ENCODE assay signal across 24 cellular contexts in the genomic region with DNA sequence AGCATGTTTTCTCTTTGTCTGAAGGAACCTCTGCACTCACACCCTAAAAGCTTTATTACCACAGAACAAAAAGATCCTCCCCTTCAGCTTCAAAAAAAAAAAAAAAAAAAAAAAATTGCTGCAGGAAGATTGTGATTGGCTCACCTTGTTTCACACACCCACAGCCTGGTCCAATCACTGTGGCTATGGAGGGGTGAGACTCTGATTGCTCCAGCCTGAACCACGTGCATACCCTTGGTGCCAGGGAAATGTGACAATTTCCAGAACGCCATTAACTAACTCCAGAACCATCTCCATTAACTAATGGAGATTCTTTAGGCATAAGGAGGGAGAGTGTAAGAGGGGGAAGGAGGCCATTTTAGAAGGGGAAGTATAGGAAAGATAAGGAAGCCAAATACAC.
DNase-seq lines count a peak whose midpoint lies in the region; ATAC-seq and TF ChIP-seq lines count a peak whose summit lies in the region.
"Had no signal": no experiment of that assay in that cellular context is flagged by ENCODE, and none has a peak within 500 bp of the region (broad histone marks: within the 10 kb centered on the region; RNA-seq: fewer than 3 reads in every experiment).

No MANE protein-coding gene starts in this region.

- H3K4me2 ChIP-seq in neuronal stem cell (ENCODE audit: insufficient read depth, low read length, poor library complexity, severe bottlenecking), result no peak overlapping the region
- H3K4me2 ChIP-seq: GM23338 had no signal

- H3K4me1 ChIP-seq in neuronal stem cell (ENCODE audit: control insufficient read depth in 2 of 2, insufficient read depth in 1 of 2, low read depth in 1 of 2, low read length in 2 of 2), result no peaks in the 10 kb centered on the region
- H3K4me1 ChIP-seq: Caco-2, Peyer's patch had no signal

- H4K8ac ChIP-seq in neuronal stem cell (ENCODE audit: low read depth, low read length), result no peak overlapping the region

- no peak overlapping the region for H2BK12ac ChIP-seq in neuronal stem cell (ENCODE audit: low read length)

- H3K27ac Mint-ChIP-seq in WTC11, result no peak overlapping the region
- H3K27ac Mint-ChIP-seq: CD8-positive, alpha-beta T cell; GM23338; T-helper 17 cell had no signal

- POLR2A ChIA-PET in WTC11 (lab: Charles Lee), result no interaction called here

- intact Hi-C loops in left cardiac atrium (cut with DNase I), result no loop called here

- H2AK5ac ChIP-seq in neuronal stem cell (ENCODE audit: low read depth, low read length), result no peak overlapping the region

- no peaks in the 10 kb centered on the region for H3K9me3 ChIP-seq in neuronal stem cell (replicated peaks in 1 of 2; ENCODE audit: control insufficient read depth in 2 of 2, insufficient read depth in 1 of 2, low read depth in 1 of 2, low read length in 2 of 2)
- H3K9me3 ChIP-seq: Peyer's patch had no signal

- DNase-seq in HT1080 (ENCODE audit: low read depth) (peak; percentile 9), WTC11 (ENCODE audit: low spot score) (no peak), neuronal stem cell (ENCODE audit: low spot score) (no peak), left cardiac atrium (no peak)
- no peak for DNase-seq in stimulated activated naive CD4-positive, alpha-beta T cell (lab: John Stamatoyannopoulos, UW)
- DNase-seq: CD8-positive, alpha-beta T cell; DMS153; DND-41; HCEC 1CT; MV-4-11; NCI-H1105 treated with DMSO at 0.1 percent for 48 hours; NCI-H2081; NCI-H2227 treated with DMSO at 0.1 percent for 48 hours; NCI-H526 treated with DMSO at 0.1 percent for 48 hours; Peyer's patch; SHP77 treated with DMSO at 0.1 percent for 48 hours; T-helper 17 cell had no signal

- peaks cover 57% of the 10 kb centered on the region for H3K9me3 Mint-ChIP-seq in WTC11
- H3K9me3 Mint-ChIP-seq: CD8-positive, alpha-beta T cell had no signal

- peaks cover 3% of the 10 kb centered on the region for H3K27me3 Mint-ChIP-seq in WTC11 (ENCODE audit: low read depth)
- H3K27me3 Mint-ChIP-seq: T-helper 17 cell had no signal

- no peak overlapping the region for H3K14ac ChIP-seq in neuronal stem cell (ENCODE audit: low read length)

- H3K4ac ChIP-seq in neuronal stem cell (ENCODE audit: low read length), result no peak overlapping the region

- no peak overlapping the region for H2BK5ac ChIP-seq in neuronal stem cell (ENCODE audit: low read length)

- no peak overlapping the region for H3K18ac ChIP-seq in neuronal stem cell (ENCODE audit: low read length)

- H3K36me3 ChIP-seq in neuronal stem cell (replicated peaks in 1 of 2; ENCODE audit: control insufficient read depth in 2 of 2, insufficient read depth in 2 of 2, low read length in 2 of 2), result no peaks in the 10 kb centered on the region
- H3K36me3 ChIP-seq: Peyer's patch had no signal

- no peak overlapping the region for H3K4me3 ChIP-seq in neuronal stem cell (ENCODE audit: low read length in 2 of 2)
- H3K4me3 ChIP-seq: GM23338, Peyer's patch, SK-N-MC had no signal

- H3K23ac ChIP-seq in neuronal stem cell (ENCODE audit: low read depth, low read length, poor library complexity), result no peak overlapping the region

- H3K27ac ChIP-seq in neuronal stem cell (replicated peaks; ENCODE audit: low read length), result no peak overlapping the region
- H3K27ac ChIP-seq: C4-2B, HL-60, Peyer's patch, SK-N-MC had no signal

- peak overlapping the region; percentile 45 for H2AFZ ChIP-seq in neuronal stem cell (ENCODE audit: low read length)
- H2AFZ ChIP-seq: GM23338 had no signal

- no peak overlapping the region for H2BK15ac ChIP-seq in neuronal stem cell (ENCODE audit: low read length)

- H3K4me1 Mint-ChIP-seq in WTC11, result peaks cover 19% of the 10 kb centered on the region
- H3K4me1 Mint-ChIP-seq: GM23338, T-helper 17 cell had no signal

- H3K9ac ChIP-seq in neuronal stem cell (ENCODE audit: low read depth, low read length, poor library complexity), result no peak overlapping the region

- peak; percentile 55 for ATAC-seq in GM18868 (IDR thresholded peaks at IDR 0.05; ENCODE audit: unreplicated experiment)
- ATAC-seq in WTC11, result peak; percentile 65; the same call in 1 of the 2 replicates
- no peak for ATAC-seq in left cardiac atrium
- no peak for ATAC-seq in GM18870 (IDR thresholded peaks at IDR 0.05; ENCODE audit: unreplicated experiment)
- ATAC-seq: CD8-positive, alpha-beta T cell; GM23338; T-helper 17 cell had no signal

- no CpG with 5 or more reads among the region's 2 CpGs for WGBS in neuronal stem cell (ENCODE audit: extremely low coverage in 2 of 2, insufficient read length in 2 of 2, insufficient replicate concordance in 1 of 2), 2 donors

- no peak overlapping the region for H4K91ac ChIP-seq in neuronal stem cell (ENCODE audit: low read depth, low read length, poor library complexity)

- no peak overlapping the region for H2BK120ac ChIP-seq in neuronal stem cell (ENCODE audit: low read depth, low read length)

- peaks cover 29% of the 10 kb centered on the region for H3K36me3 Mint-ChIP-seq in WTC11
- H3K36me3 Mint-ChIP-seq: CD8-positive, alpha-beta T cell had no signal

- CTCF ChIA-PET in WTC11 (lab: Charles Lee), result no interaction called here

- TF ChIP-seq CTCF in WTC11 (IDR thresholded peaks at IDR 0.05), result no peak

- H3K79me1 ChIP-seq in neuronal stem cell (ENCODE audit: low read depth, low read length), result no peaks in the 10 kb centered on the region

- no peak overlapping the region for H3K4me3 Mint-ChIP-seq in WTC11
- H3K4me3 Mint-ChIP-seq: CD8-positive, alpha-beta T cell; GM23338; T-helper 17 cell had no signal

- H3K27me3 ChIP-seq in neuronal stem cell (ENCODE audit: control insufficient read depth in 3 of 3, insufficient read depth in 3 of 3, low read depth in 1 of 3, low read length in 3 of 3), result no peaks in the 10 kb centered on the region
- H3K27me3 ChIP-seq: Peyer's patch had no signal

TF ChIP-seq in WTC11, 78 proteins besides CTCF, POLR2A, EP300 and RAD21 (continues in another document):
- TF ChIP-seq TP53 (CRISPR knock-in tag; IDR thresholded peaks at IDR 0.05), result no peak
- no peak for TF ChIP-seq MYBL2 (CRISPR knock-in tag; IDR thresholded peaks at IDR 0.05)
- TF ChIP-seq, protein P1, sequence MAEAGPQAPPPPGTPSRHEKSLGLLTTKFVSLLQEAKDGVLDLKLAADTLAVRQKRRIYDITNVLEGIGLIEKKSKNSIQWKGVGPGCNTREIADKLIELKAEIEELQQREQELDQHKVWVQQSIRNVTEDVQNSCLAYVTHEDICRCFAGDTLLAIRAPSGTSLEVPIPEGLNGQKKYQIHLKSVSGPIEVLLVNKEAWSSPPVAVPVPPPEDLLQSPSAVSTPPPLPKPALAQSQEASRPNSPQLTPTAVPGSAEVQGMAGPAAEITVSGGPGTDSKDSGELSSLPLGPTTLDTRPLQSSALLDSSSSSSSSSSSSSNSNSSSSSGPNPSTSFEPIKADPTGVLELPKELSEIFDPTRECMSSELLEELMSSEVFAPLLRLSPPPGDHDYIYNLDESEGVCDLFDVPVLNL (CRISPR knock-in tag; IDR thresholded peaks at IDR 0.05; ENCODE audit: borderline replicate concordance, low read depth), result no peak
- TF ChIP-seq CBFB (CRISPR knock-in tag; IDR thresholded peaks at IDR 0.05; ENCODE audit: low read depth), result no peak
- TF ChIP-seq NR1H2 (CRISPR knock-in tag; IDR thresholded peaks at IDR 0.05), result no peak
- TF ChIP-seq IRF2 (CRISPR knock-in tag; IDR thresholded peaks at IDR 0.05; ENCODE audit: borderline replicate concordance, low read depth), result no peak
- TF ChIP-seq JUN (CRISPR knock-in tag; IDR thresholded peaks at IDR 0.05), result no peak
- TF ChIP-seq, protein P2, sequence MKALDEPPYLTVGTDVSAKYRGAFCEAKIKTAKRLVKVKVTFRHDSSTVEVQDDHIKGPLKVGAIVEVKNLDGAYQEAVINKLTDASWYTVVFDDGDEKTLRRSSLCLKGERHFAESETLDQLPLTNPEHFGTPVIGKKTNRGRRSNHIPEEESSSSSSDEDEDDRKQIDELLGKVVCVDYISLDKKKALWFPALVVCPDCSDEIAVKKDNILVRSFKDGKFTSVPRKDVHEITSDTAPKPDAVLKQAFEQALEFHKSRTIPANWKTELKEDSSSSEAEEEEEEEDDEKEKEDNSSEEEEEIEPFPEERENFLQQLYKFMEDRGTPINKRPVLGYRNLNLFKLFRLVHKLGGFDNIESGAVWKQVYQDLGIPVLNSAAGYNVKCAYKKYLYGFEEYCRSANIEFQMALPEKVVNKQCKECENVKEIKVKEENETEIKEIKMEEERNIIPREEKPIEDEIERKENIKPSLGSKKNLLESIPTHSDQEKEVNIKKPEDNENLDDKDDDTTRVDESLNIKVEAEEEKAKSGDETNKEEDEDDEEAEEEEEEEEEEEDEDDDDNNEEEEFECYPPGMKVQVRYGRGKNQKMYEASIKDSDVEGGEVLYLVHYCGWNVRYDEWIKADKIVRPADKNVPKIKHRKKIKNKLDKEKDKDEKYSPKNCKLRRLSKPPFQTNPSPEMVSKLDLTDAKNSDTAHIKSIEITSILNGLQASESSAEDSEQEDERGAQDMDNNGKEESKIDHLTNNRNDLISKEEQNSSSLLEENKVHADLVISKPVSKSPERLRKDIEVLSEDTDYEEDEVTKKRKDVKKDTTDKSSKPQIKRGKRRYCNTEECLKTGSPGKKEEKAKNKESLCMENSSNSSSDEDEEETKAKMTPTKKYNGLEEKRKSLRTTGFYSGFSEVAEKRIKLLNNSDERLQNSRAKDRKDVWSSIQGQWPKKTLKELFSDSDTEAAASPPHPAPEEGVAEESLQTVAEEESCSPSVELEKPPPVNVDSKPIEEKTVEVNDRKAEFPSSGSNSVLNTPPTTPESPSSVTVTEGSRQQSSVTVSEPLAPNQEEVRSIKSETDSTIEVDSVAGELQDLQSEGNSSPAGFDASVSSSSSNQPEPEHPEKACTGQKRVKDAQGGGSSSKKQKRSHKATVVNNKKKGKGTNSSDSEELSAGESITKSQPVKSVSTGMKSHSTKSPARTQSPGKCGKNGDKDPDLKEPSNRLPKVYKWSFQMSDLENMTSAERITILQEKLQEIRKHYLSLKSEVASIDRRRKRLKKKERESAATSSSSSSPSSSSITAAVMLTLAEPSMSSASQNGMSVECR (CRISPR knock-in tag; IDR thresholded peaks at IDR 0.05; ENCODE audit: borderline replicate concordance), result no peak

Comparison
In these comparisons a context has a peak if more than half of its experiments do, and no peak if none do; other contexts are left out.
1. ATAC-seq: peak in GM18868 (single experiment) and WTC11 (single experiment); none in left cardiac atrium (0 of 2) and GM18870 (single experiment).